18 cellular contexts compared by ENCODE assay signal in the genomic region with DNA sequence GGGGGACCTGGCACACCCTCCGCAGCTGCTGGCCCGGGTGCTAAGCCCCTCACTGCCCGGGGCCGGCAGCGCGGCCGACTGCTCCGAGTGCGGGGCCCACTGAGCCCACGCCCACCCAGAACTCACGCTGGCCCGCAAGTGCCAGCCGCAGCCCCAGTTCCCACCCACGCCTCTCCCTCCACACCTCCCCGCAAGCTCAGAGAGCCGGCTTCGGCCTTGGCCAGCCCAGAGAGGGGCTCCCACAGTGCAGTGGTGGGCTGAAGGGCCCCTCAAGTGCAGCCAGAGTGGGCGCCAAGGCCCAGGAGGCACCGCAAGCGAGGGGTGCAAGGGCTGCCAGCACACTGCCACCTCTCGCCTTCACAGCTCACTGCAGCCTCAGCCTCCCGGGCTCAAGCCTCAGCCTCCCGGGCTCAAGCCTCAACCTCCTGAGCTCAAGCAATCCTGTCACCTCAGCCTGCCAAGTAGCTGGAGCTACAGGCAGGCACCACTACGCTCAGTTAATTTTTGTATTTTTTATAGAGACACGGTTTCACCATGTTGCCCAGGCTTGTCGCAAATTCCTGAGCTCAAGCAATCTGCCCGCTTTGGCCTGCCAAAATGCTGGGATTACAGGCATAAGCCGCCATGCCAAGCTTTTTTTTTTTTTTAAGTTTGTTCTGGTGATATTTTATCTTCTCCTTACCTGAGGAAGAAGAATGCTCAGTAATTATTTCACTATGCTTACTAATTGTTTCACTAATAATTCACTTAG.
"Had no signal": no experiment of that assay in that cellular context is flagged by ENCODE, and none has a peak within 500 bp of the region (broad histone marks: within the 10 kb centered on the region; RNA-seq: fewer than 3 reads in every experiment).

No MANE protein-coding gene starts in this region.

- H3K4me3 Mint-ChIP-seq: memory B cell; mesothelial cell of epicardium; natural killer cell; neural crest cell; stimulated activated effector memory CD8-positive, alpha-beta T cell treated with anti-CD3 and anti-CD28 coated beads, Interleukin-12 subunit alpha, Interleukin-12 subunit beta, amount 100 ng/mL, for 72 hours; stimulated activated naive CD8-positive, alpha-beta T cell treated with anti-CD3 and anti-CD28 coated beads, Interleukin-15, Interleukin-2, amounts not matched to agents 100 ng/mL and 50 ng/mL, for 24 hours had no signal

- H3K9me3 ChIP-seq: gastrocnemius medialis, heart right ventricle, thoracic aorta, transverse colon had no signal

- H3K4me2 ChIP-seq: smooth muscle cell had no signal

- H3K4me3 ChIP-seq: gastrocnemius medialis, heart right ventricle, smooth muscle cell, thoracic aorta, transverse colon had no signal

- ATAC-seq: gastrocnemius medialis; heart right ventricle; left lobe of liver; natural killer cell; stimulated activated effector memory CD8-positive, alpha-beta T cell treated with anti-CD3 and anti-CD28 coated beads, Interleukin-12 subunit alpha, Interleukin-12 subunit beta, amount 100 ng/mL, for 72 hours had no signal

- H3K4me1 Mint-ChIP-seq: mesothelial cell of epicardium, natural killer cell had no signal

- H3K27ac Mint-ChIP-seq: memory B cell; mesothelial cell of epicardium; natural killer cell; stimulated activated effector memory CD8-positive, alpha-beta T cell treated with anti-CD3 and anti-CD28 coated beads, Interleukin-12 subunit alpha, Interleukin-12 subunit beta, amount 100 ng/mL, for 72 hours; stimulated activated naive CD8-positive, alpha-beta T cell treated with anti-CD3 and anti-CD28 coated beads, Interleukin-15, Interleukin-2, amounts not matched to agents 100 ng/mL and 50 ng/mL, for 24 hours had no signal

- H3K36me3 Mint-ChIP-seq: memory B cell; mesothelial cell of epicardium; natural killer cell; stimulated activated effector memory CD8-positive, alpha-beta T cell treated with anti-CD3 and anti-CD28 coated beads, Interleukin-12 subunit alpha, Interleukin-12 subunit beta, amount 100 ng/mL, for 72 hours had no signal

- H3K9me3 Mint-ChIP-seq: memory B cell; mesothelial cell of epicardium; natural killer cell; stimulated activated effector memory CD8-positive, alpha-beta T cell treated with anti-CD3 and anti-CD28 coated beads, Interleukin-12 subunit alpha, Interleukin-12 subunit beta, amount 100 ng/mL, for 72 hours; stimulated activated naive CD8-positive, alpha-beta T cell treated with anti-CD3 and anti-CD28 coated beads, Interleukin-15, Interleukin-2, amounts not matched to agents 100 ng/mL and 50 ng/mL, for 24 hours had no signal

- H3K27me3 ChIP-seq: gastrocnemius medialis, heart right ventricle, transverse colon had no signal

- H3K4me1 ChIP-seq: gastrocnemius medialis, heart right ventricle had no signal

- DNase-seq: cerebellar nuclear complex; dermis blood vessel endothelial cell; gastrocnemius medialis; heart right ventricle; hypothalamus; natural killer cell; posterior cingulate gyrus; stimulated activated CD4-positive, alpha-beta T cell treated with anti-CD3 and anti-CD28 coated beads, Interleukin-4, amount 100 ng/mL, for 1 hour; stimulated activated CD8-positive, alpha-beta memory T cell treated with anti-CD3 and anti-CD28 coated beads, Interleukin-4, amount 100 ng/mL, for 48 hours; transverse colon had no signal

- H3K36me3 ChIP-seq: gastrocnemius medialis, heart right ventricle, thoracic aorta, transverse colon had no signal

- H3K27ac ChIP-seq: gastrocnemius medialis, heart right ventricle, thoracic aorta, transverse colon had no signal
